In genomic region chr15:100918690-100919480, GRCh38 we compare ENCODE assay signal across 8 cellular contexts. TPM values are rescaled to one million over a fixed set of nuclear protein-coding genes. Genes with fewer than 3 reads are reported as not detected.
DNase-seq lines count a peak whose midpoint lies in the region; ATAC-seq, FAIRE-seq and TF ChIP-seq lines count a peak whose summit lies in the region.

A gene with protein sequence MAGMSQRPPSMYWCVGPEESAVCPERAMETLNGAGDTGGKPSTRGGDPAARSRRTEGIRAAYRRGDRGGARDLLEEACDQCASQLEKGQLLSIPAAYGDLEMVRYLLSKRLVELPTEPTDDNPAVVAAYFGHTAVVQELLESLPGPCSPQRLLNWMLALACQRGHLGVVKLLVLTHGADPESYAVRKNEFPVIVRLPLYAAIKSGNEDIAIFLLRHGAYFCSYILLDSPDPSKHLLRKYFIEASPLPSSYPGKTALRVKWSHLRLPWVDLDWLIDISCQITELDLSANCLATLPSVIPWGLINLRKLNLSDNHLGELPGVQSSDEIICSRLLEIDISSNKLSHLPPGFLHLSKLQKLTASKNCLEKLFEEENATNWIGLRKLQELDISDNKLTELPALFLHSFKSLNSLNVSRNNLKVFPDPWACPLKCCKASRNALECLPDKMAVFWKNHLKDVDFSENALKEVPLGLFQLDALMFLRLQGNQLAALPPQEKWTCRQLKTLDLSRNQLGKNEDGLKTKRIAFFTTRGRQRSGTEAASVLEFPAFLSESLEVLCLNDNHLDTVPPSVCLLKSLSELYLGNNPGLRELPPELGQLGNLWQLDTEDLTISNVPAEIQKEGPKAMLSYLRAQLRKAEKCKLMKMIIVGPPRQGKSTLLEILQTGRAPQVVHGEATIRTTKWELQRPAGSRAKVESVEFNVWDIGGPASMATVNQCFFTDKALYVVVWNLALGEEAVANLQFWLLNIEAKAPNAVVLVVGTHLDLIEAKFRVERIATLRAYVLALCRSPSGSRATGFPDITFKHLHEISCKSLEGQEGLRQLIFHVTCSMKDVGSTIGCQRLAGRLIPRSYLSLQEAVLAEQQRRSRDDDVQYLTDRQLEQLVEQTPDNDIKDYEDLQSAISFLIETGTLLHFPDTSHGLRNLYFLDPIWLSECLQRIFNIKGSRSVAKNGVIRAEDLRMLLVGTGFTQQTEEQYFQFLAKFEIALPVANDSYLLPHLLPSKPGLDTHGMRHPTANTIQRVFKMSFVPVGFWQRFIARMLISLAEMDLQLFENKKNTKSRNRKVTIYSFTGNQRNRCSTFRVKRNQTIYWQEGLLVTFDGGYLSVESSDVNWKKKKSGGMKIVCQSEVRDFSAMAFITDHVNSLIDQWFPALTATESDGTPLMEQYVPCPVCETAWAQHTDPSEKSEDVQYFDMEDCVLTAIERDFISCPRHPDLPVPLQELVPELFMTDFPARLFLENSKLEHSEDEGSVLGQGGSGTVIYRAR (N-terminal part only) (plus strand): TSS chr15:100919357. CDS start chr15:100924633, 5,276 bp downstream.

- peaks cover 54% of the 10 kb centered on the region for H3K27me3 Mint-ChIP-seq in neural progenitor cell (ENCODE audit: insufficient read depth, low read depth)

- no peak within 1 kb of the TSS for H3K27ac ChIP-seq in neural progenitor cell

- ATAC-seq in GM18867 (IDR thresholded peaks at IDR 0.05; ENCODE audit: unreplicated experiment): peak; percentile 24

- H3K9me3 ChIP-seq in neural progenitor cell (ENCODE audit: low read depth): no peaks in the 10 kb centered on the region

- H3K4me2 ChIP-seq in neural progenitor cell: peak within 1 kb of the TSS; percentile 92

- DNase-seq in AG09309 (ENCODE audit: low read depth): no peak
- DNase-seq in HTR-8/SVneo (ENCODE audit: insufficient read length, low spot score): peak; percentile 50
- DNase-seq in activated CD4-positive, alpha-beta T cell treated with anti-CD3 and anti-CD28 coated beads, Interleukin-2, amount 50 U/mL, for 48 hours: peak; percentile 18 to 23
- peak; percentile 41 for DNase-seq in fibroblast of pulmonary artery (ENCODE audit: low read depth)
- peak; percentile 56 for DNase-seq in neural progenitor cell (ENCODE audit: low spot score)
- no peak for DNase-seq in inferior parietal cortex (ENCODE audit: extremely low spot score)
- DNase-seq in hepatic stellate cell (ENCODE audit: low spot score): no peak

- H3F3A ChIP-seq in neural progenitor cell (ENCODE audit: low read depth): no peaks in the 10 kb centered on the region

- peak within 1 kb of the TSS; percentile 93 for H2AFZ ChIP-seq in neural progenitor cell (replicated peaks)

- no peak within 1 kb of the TSS for H3K27ac Mint-ChIP-seq in neural progenitor cell

- no peak within 1 kb of the TSS for H3K9ac ChIP-seq in neural progenitor cell

- FAIRE-seq in HTR-8/SVneo (lab: Jason Lieb, UNC): no peak

- H3K9me3 Mint-ChIP-seq in neural progenitor cell: peaks cover 4% of the 10 kb centered on the region

- H3K4me3 ChIP-seq in AG09309 (ENCODE audit: control insufficient read depth, low read depth, low read length) (peak within 1 kb of the TSS; percentile 72), fibroblast of pulmonary artery (replicated peaks; ENCODE audit: low read depth, low read length) (peak within 1 kb of the TSS; percentile 68), neural progenitor cell (peak within 1 kb of the TSS; percentile 54)

- peaks cover 85% of the 10 kb centered on the region for H3K27me3 ChIP-seq in neural progenitor cell

- H3K79me2 ChIP-seq in neural progenitor cell (ENCODE audit: low read depth): no peaks in the 10 kb centered on the region

- H3K36me3 ChIP-seq in neural progenitor cell: no peaks in the 10 kb centered on the region

- TF ChIP-seq CTCF in AG09309 (IDR thresholded peaks at IDR 0.05; ENCODE audit: control insufficient read depth, insufficient read depth, low read depth, low read length, missing control alignments) (no peak), fibroblast of pulmonary artery (IDR thresholded peaks at IDR 0.05; ENCODE audit: low read length, missing control alignments) (no peak), neural progenitor cell (IDR thresholded peaks at IDR 0.05) (no peak)

- H3K4me1 ChIP-seq in neural progenitor cell: peaks cover 9% of the 10 kb centered on the region

- H3K36me3 Mint-ChIP-seq in neural progenitor cell: peaks cover 2% of the 10 kb centered on the region

- peaks cover 19% of the 10 kb centered on the region for H4K20me1 ChIP-seq in neural progenitor cell (ENCODE audit: low read depth)

- H3K4me3 Mint-ChIP-seq in neural progenitor cell: peak within 1 kb of the TSS; percentile 84

- peaks cover 7% of the 10 kb centered on the region for H3K4me1 Mint-ChIP-seq in neural progenitor cell

RNA-seq across cellular contexts. Expression of the gene that starts here (rescaled TPM):
- 0.43 TPM in 1 of 2 replicates, not detected in the other for total RNA-seq in neural progenitor cell (ENCODE audit: low replicate concordance)

Comparison
In these comparisons a context has a peak if more than half of its experiments do, and no peak if none do; other contexts are left out.
1. Peak in DNase-seq, H3K4me3 ChIP-seq and H3K4me2 ChIP-seq in neural progenitor cell; RNA of the gene not detected or under 1 TPM.
2. DNase-seq: peak in HTR-8/SVneo (single experiment), activated CD4-positive, alpha-beta T cell treated with anti-CD3 and anti-CD28 coated beads, Interleukin-2, amount 50 U/mL, for 48 hours (2 of 2) and fibroblast of pulmonary artery (single experiment); none in AG09309 (single experiment), inferior parietal cortex (single experiment) and hepatic stellate cell (single experiment).
3. Peak in every context shown above with its lines, with median percentiles within 50 percentile points of each other: H3K4me3 ChIP-seq.